8 cellular contexts compared by ENCODE assay signal in the genomic region with DNA sequence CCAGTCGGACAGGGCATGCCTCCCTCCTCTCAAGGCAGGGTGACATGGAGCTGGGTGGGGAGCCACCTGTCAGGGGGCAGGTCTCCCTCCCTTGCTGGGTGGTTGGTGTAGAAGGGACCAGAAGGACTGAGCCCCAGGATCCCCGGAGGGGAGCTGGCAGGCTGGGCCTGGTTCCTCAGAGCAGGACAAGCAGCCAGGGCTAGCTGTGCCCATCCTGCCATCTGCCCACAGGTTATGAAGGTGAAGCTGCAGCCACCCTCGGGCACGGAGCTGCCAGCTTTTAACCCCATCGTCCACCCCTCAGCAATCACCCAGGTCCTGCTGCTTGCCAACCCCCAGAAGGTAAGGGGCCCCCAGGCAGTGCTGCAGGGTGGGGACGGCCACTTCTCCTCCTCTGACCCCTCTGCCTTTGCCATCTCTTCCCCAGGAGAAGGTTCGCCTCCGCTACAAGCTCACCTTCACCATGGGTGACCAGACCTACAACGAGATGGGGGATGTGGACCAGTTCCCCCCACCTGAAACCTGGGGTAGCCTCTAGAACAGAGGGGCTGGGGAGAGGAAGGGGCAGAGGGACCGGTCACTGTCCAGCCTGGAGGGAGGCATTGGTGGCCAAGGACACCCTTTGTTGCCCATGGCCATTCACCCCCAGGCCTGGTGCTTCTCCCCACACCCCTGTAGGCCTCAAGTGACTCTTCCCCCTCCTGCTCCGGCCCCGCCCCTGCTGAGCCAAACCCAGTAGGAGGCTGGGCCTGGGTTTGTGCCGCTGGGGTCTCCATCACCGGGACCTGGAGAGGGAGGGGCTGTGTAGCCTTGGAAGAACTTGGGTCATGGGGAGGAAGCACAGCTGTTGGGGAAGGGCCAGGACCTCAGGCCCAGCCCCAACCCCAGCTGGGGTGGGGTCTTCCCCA. TPM values are rescaled to one million over a fixed set of nuclear protein-coding genes. Genes with fewer than 3 reads are reported as not detected.
DNase-seq lines count a peak whose midpoint lies in the region; ATAC-seq and TF ChIP-seq lines count a peak whose summit lies in the region.

No MANE protein-coding gene starts in this region.

- H3K4me3 ChIP-seq in Caco-2 (ENCODE audit: low read depth, low read length) = no peak overlapping the region

- intact Hi-C loops in Caco-2 (cut with micrococcal nuclease; ENCODE audit: unreplicated experiment) = no loop called here

- H3K27ac Mint-ChIP-seq in Caco-2 (ENCODE audit: unreplicated experiment) = peak overlapping the region; percentile 61
- H3K27ac Mint-ChIP-seq in activated naive CD4-positive, alpha-beta T cell treated with anti-CD3 and anti-CD28 coated beads, Interleukin-2, amount 50 U/mL, for 24 hours = peak overlapping the region; percentile 46
- H3K27ac Mint-ChIP-seq in natural killer cell treated with Interleukin-12 subunit alpha and Interleukin-12 subunit beta and Interleukin-15 and Interleukin-18, amount 100 ng/mL, for 72 hours = peak overlapping the region; percentile 93 to 94

- no peaks in the 10 kb centered on the region for H3K27me3 Mint-ChIP-seq in Caco-2 (ENCODE audit: insufficient read depth, unreplicated experiment)
- H3K27me3 Mint-ChIP-seq in activated naive CD4-positive, alpha-beta T cell treated with anti-CD3 and anti-CD28 coated beads, Interleukin-2, amount 50 U/mL, for 24 hours = no peaks in the 10 kb centered on the region
- H3K27me3 Mint-ChIP-seq in natural killer cell treated with Interleukin-12 subunit alpha and Interleukin-12 subunit beta and Interleukin-15 and Interleukin-18, amount 100 ng/mL, for 72 hours = no peaks in the 10 kb centered on the region

- H3K36me3 Mint-ChIP-seq in Caco-2 (ENCODE audit: insufficient read depth, unreplicated experiment) = peaks cover 4% of the 10 kb centered on the region
- no peaks in the 10 kb centered on the region for H3K36me3 Mint-ChIP-seq in activated naive CD4-positive, alpha-beta T cell treated with anti-CD3 and anti-CD28 coated beads, Interleukin-2, amount 50 U/mL, for 24 hours
- no peaks in the 10 kb centered on the region for H3K36me3 Mint-ChIP-seq in natural killer cell treated with Interleukin-12 subunit alpha and Interleukin-12 subunit beta and Interleukin-15 and Interleukin-18, amount 100 ng/mL, for 72 hours

- no peaks in the 10 kb centered on the region; the same call in 1 of the 2 replicates for H3K36me3 ChIP-seq in Caco-2 (ENCODE audit: control insufficient read depth, insufficient read depth, low read length)

- no peak for TF ChIP-seq CTCF in Caco-2 (IDR thresholded peaks at IDR 0.05; ENCODE audit: insufficient read depth in 1 of 2, low read depth in 1 of 2, low read length in 1 of 2, severe bottlenecking in 1 of 2, unreplicated experiment in 1 of 2)

- H3K4me1 ChIP-seq in Caco-2 = peaks cover 12% of the 10 kb centered on the region; the same call in 1 of the 2 replicates

- peak; percentile 11 for ATAC-seq in HG02840 (IDR thresholded peaks at IDR 0.05; ENCODE audit: low FRiP score, unreplicated experiment)
- ATAC-seq in natural killer cell treated with Interleukin-12 subunit alpha and Interleukin-12 subunit beta and Interleukin-15 and Interleukin-18, amount 100 ng/mL, for 72 hours = no peak

- H3K4me3 Mint-ChIP-seq in Caco-2 (ENCODE audit: unreplicated experiment) = no peak overlapping the region
- H3K4me3 Mint-ChIP-seq in activated naive CD4-positive, alpha-beta T cell treated with anti-CD3 and anti-CD28 coated beads, Interleukin-2, amount 50 U/mL, for 24 hours = no peak overlapping the region
- H3K4me3 Mint-ChIP-seq in natural killer cell treated with Interleukin-12 subunit alpha and Interleukin-12 subunit beta and Interleukin-15 and Interleukin-18, amount 100 ng/mL, for 72 hours = peak overlapping the region; percentile 85

- POLR2A ChIA-PET in Caco-2 (lab: Charles Lee) = no interaction called here

- H3K9me3 ChIP-seq in Caco-2 = no peaks in the 10 kb centered on the region

- DNase-seq in Caco-2 (no peak), NCI-H345 treated with DMSO at 0.1 percent for 48 hours (lab: John Stamatoyannopoulos, UW; ENCODE audit: unreplicated experiment) (no peak), NCI-H1694 treated with DMSO at 0.1 percent for 48 hours (lab: John Stamatoyannopoulos, UW) (no peak), KBM-7 (no peak), NCI-H2227 (lab: John Stamatoyannopoulos, UW; ENCODE audit: unreplicated experiment) (no peak)
- no peak for DNase-seq in natural killer cell treated with Interleukin-12 subunit alpha and Interleukin-12 subunit beta and Interleukin-15 and Interleukin-18, amount 100 ng/mL, for 72 hours (ENCODE audit: low spot score)

- in situ Hi-C loops in KBM-7 (cut with MboI; ENCODE audit: low pct_unique_long_range_greater_than_20kb, low sequenced_read_pairs) = no loop called here

- BruUV-seq in Caco-2 (replicated peaks; lab: Mats Ljungman, UMichigan) = no TSS peak

- no peaks in the 10 kb centered on the region for H3K9me3 Mint-ChIP-seq in Caco-2 (ENCODE audit: unreplicated experiment)
- no peaks in the 10 kb centered on the region for H3K9me3 Mint-ChIP-seq in activated naive CD4-positive, alpha-beta T cell treated with anti-CD3 and anti-CD28 coated beads, Interleukin-2, amount 50 U/mL, for 24 hours
- no peaks in the 10 kb centered on the region for H3K9me3 Mint-ChIP-seq in natural killer cell treated with Interleukin-12 subunit alpha and Interleukin-12 subunit beta and Interleukin-15 and Interleukin-18, amount 100 ng/mL, for 72 hours

- no peaks in the 10 kb centered on the region for H3K27me3 ChIP-seq in Caco-2 (replicated peaks; ENCODE audit: control insufficient read depth, insufficient read depth, low read length)

- peaks cover 5% of the 10 kb centered on the region for H3K4me1 Mint-ChIP-seq in Caco-2 (ENCODE audit: low read depth, unreplicated experiment)
- H3K4me1 Mint-ChIP-seq in activated naive CD4-positive, alpha-beta T cell treated with anti-CD3 and anti-CD28 coated beads, Interleukin-2, amount 50 U/mL, for 24 hours = peaks cover 51% of the 10 kb centered on the region
- H3K4me1 Mint-ChIP-seq in natural killer cell treated with Interleukin-12 subunit alpha and Interleukin-12 subunit beta and Interleukin-15 and Interleukin-18, amount 100 ng/mL, for 72 hours (ENCODE audit: low read depth in 2 of 2) = peaks cover 50 to 64% of the 10 kb centered on the region in 2 donors

- CTCF ChIA-PET in Caco-2 (lab: Charles Lee) = interaction anchor here (0.5 to 1.9 kb wide), 2 partner anchors 11 to 225 kb away, joined by 7 to 11 read pairs; no protein-coding TSS in a partner anchor

RNA-seq across cellular contexts. Expression of a gene that starts 7.0 kb away (rescaled TPM):
- total RNA-seq in Caco-2 (2022) = 19.8 and 20.7 TPM in 2 replicates
- total RNA-seq in natural killer cell treated with Interleukin-12 subunit alpha and Interleukin-12 subunit beta and Interleukin-15 and Interleukin-18, amount 100 ng/mL, for 72 hours = 100 to 1,000 TPM; 160 to 229 TPM

RNA-seq across cellular contexts. Expression of a gene that starts 23.8 kb away (rescaled TPM):
- 65.7 and 72.8 TPM in 2 replicates for total RNA-seq in Caco-2 (2022)
- 100 to 1,000 TPM in 1 of 2 donors, 10 to 100 TPM in 1; 85.5 to 142 TPM for total RNA-seq in natural killer cell treated with Interleukin-12 subunit alpha and Interleukin-12 subunit beta and Interleukin-15 and Interleukin-18, amount 100 ng/mL, for 72 hours

RNA-seq across cellular contexts. Expression of a gene that starts 26.1 kb away (rescaled TPM):
- 24.1 and 24.5 TPM in 2 replicates for total RNA-seq in Caco-2 (2022)
- 10 to 100 TPM; 43.9 to 58.4 TPM for total RNA-seq in natural killer cell treated with Interleukin-12 subunit alpha and Interleukin-12 subunit beta and Interleukin-15 and Interleukin-18, amount 100 ng/mL, for 72 hours

RNA-seq across cellular contexts. Expression of a gene that starts 43.0 kb away (rescaled TPM):
- 3.2 and 4.8 TPM in 2 replicates for total RNA-seq in Caco-2 (2022)
- total RNA-seq in natural killer cell treated with Interleukin-12 subunit alpha and Interleukin-12 subunit beta and Interleukin-15 and Interleukin-18, amount 100 ng/mL, for 72 hours = 100 to 1,000 TPM; 290 to 675 TPM

RNA-seq across cellular contexts. Expression of a gene that starts 52.5 kb away (rescaled TPM):
- total RNA-seq in Caco-2 (2022) = 33.2 and 35.2 TPM in 2 replicates
- not detected for total RNA-seq in natural killer cell treated with Interleukin-12 subunit alpha and Interleukin-12 subunit beta and Interleukin-15 and Interleukin-18, amount 100 ng/mL, for 72 hours
